18 cellular contexts compared by ENCODE assay signal in genomic region chr16:53492499-53492898, GRCh38. TPM values are rescaled to one million over a fixed set of nuclear protein-coding genes. Genes with fewer than 3 reads are reported as not detected.
DNase-seq lines count a peak whose midpoint lies in the region; ATAC-seq, FAIRE-seq and TF ChIP-seq lines count a peak whose summit lies in the region.
"Had no signal": no experiment of that assay in that cellular context is flagged by ENCODE, and none has a peak within 500 bp of the region (broad histone marks: within the 10 kb centered on the region; RNA-seq: fewer than 3 reads in every experiment).

No MANE protein-coding gene starts in this region.

- TF ChIP-seq POLR2A in HepG2 (IDR thresholded peaks at IDR 0.05; ENCODE audit: insufficient read depth in 1 of 2, low read depth in 2 of 2, low read length in 2 of 2), result no peak
- TF ChIP-seq POLR2A in right lobe of liver (IDR thresholded peaks at IDR 0.05), result no peak
- TF ChIP-seq POLR2A in K562 (conservative IDR thresholded peaks at IDR 0.05), result no peak
- no peak for TF ChIP-seq POLR2A in upper lobe of left lung (IDR thresholded peaks at IDR 0.05)
- no peak for TF ChIP-seq POLR2A in tibial nerve (IDR thresholded peaks at IDR 0.05)

- BruUV-seq in HepG2 (replicated peaks; lab: Mats Ljungman, UMichigan), result no TSS peak
- BruUV-seq in K562 (replicated peaks; lab: Mats Ljungman, UMichigan), result no TSS peak

- POLR2A ChIA-PET in activated CD4-positive, alpha-beta T cell treated with anti-CD3 and anti-CD28 coated beads for 36 hours (lab: Charles Lee), result no interaction called here
- POLR2A ChIA-PET in HepG2 (lab: Yijun Ruan, JAX), result no interaction called here
- POLR2A ChIA-PET in K562 (lab: Yijun Ruan, JAX), result no interaction called here

- H3K27ac ChIP-seq in HepG2 (ENCODE audit: extremely low read length, insufficient read depth, low read length) (no peak overlapping the region), right lobe of liver (no peak overlapping the region), K562 (ENCODE audit: extremely low read depth, low read depth, low read length) (no peak overlapping the region), upper lobe of left lung (no peak overlapping the region), tibial nerve (no peak overlapping the region)
- H3K27ac ChIP-seq: 22Rv1, BLaER1, RWPE1 had no signal

- H3K36me3 Mint-ChIP-seq in activated CD4-positive, alpha-beta T cell treated with anti-CD3 and anti-CD28 coated beads for 36 hours (ENCODE audit: low read depth), result peaks cover 59% of the 10 kb centered on the region

- CTCF ChIA-PET in activated CD4-positive, alpha-beta T cell treated with anti-CD3 and anti-CD28 coated beads for 36 hours (lab: Charles Lee), result no interaction called here
- CTCF ChIA-PET in HepG2 (lab: Yijun Ruan, JAX; ENCODE audit: low intra/inter-chr PET ratio, low total read pairs) (no interaction called here), K562 (lab: Yijun Ruan, JAX; ENCODE audit: low intra/inter-chr PET ratio) (no interaction called here)

- no peak for DNase-seq in activated CD4-positive, alpha-beta T cell treated with anti-CD3 and anti-CD28 coated beads for 36 hours
- DNase-seq in activated CD4-positive, alpha-beta T cell treated with anti-CD3 and anti-CD28 coated beads, Interleukin-2, amount 50 U/mL, for 48 hours, result no peak
- DNase-seq in HepG2 (ENCODE audit: low spot score), result no peak
- no peak for DNase-seq in right lobe of liver
- DNase-seq in K562 (ENCODE audit: extremely low read depth in 1 of 4, low spot score in 3 of 4), result no peak
- no peak for DNase-seq in upper lobe of left lung
- DNase-seq in tibial nerve (ENCODE audit: low spot score in 2 of 2), result no peak
- DNase-seq in kidney tubule cell (ENCODE audit: low spot score), result no peak
- DNase-seq: Karpas-422, MM.1S, NCI-H1105, NCI-H187, NCI-H446 had no signal

- H3K4me1 ChIP-seq in HepG2 (ENCODE audit: insufficient read depth, low read length), result no peaks in the 10 kb centered on the region
- H3K4me1 ChIP-seq in right lobe of liver, result no peaks in the 10 kb centered on the region
- no peaks in the 10 kb centered on the region; a peak in 1 of 5 replicates for H3K4me1 ChIP-seq in K562 (replicated peaks in 1 of 2; ENCODE audit: control insufficient read depth in 2 of 2, insufficient read depth in 2 of 2, low read length in 2 of 2)
- H3K4me1 ChIP-seq in upper lobe of left lung, result no peaks in the 10 kb centered on the region
- H3K4me1 ChIP-seq in tibial nerve, result no peaks in the 10 kb centered on the region
- H3K4me1 ChIP-seq: BLaER1, HAP-1 had no signal

- H3K79me2 ChIP-seq in HepG2 (ENCODE audit: insufficient read depth, low read length), result no peaks in the 10 kb centered on the region
- no peaks in the 10 kb centered on the region for H3K79me2 ChIP-seq in K562 (ENCODE audit: control insufficient read depth, insufficient read depth, low read length)

- no peaks in the 10 kb centered on the region for H3K27me3 Mint-ChIP-seq in activated CD4-positive, alpha-beta T cell treated with anti-CD3 and anti-CD28 coated beads for 36 hours

- H3K27me3 ChIP-seq in HepG2 (ENCODE audit: control insufficient read depth in 1 of 2, insufficient read depth in 2 of 2, low read length in 2 of 2), result no peaks in the 10 kb centered on the region
- no peaks in the 10 kb centered on the region for H3K27me3 ChIP-seq in right lobe of liver
- H3K27me3 ChIP-seq in K562 (ENCODE audit: control insufficient read depth in 2 of 2, insufficient read depth in 2 of 2, low read length in 2 of 2), result no peaks in the 10 kb centered on the region
- no peaks in the 10 kb centered on the region for H3K27me3 ChIP-seq in upper lobe of left lung
- H3K27me3 ChIP-seq in tibial nerve, result no peaks in the 10 kb centered on the region
- H3K27me3 ChIP-seq: BLaER1 had no signal

- no peaks in the 10 kb centered on the region for H3K9me3 ChIP-seq in HepG2 (ENCODE audit: low read length)
- H3K9me3 ChIP-seq in right lobe of liver, result no peaks in the 10 kb centered on the region
- no peaks in the 10 kb centered on the region for H3K9me3 ChIP-seq in K562 (replicated peaks; ENCODE audit: control insufficient read depth, insufficient read depth, low read depth, low read length)
- no peaks in the 10 kb centered on the region for H3K9me3 ChIP-seq in upper lobe of left lung
- H3K9me3 ChIP-seq in tibial nerve, result no peaks in the 10 kb centered on the region
- H3K9me3 ChIP-seq: BLaER1, HAP-1 had no signal

- in situ Hi-C loops in HepG2 (cut with HindIII; ENCODE audit: extremely low pct_ligation_motif_present, low pct_unique_long_range_greater_than_20kb) (no loop called here), K562 (cut with MboI) (no loop called here)

- H3K36me3 ChIP-seq in HepG2 (replicated peaks in 1 of 2; ENCODE audit: control insufficient read depth in 1 of 2, insufficient read depth in 2 of 2, low read length in 2 of 2), result peaks cover 28 to 62% of the 10 kb centered on the region in 2 experiments
- peaks cover 0 to 90% (median 37%) of the 10 kb centered on the region in 4 donors for H3K36me3 ChIP-seq in right lobe of liver
- peaks cover 54% of the 10 kb centered on the region; the same call in 2 of the 3 replicates for H3K36me3 ChIP-seq in K562 (ENCODE audit: control insufficient read depth, insufficient read depth, low read length)
- peaks cover 49 to 98% (median 67%) of the 10 kb centered on the region in 4 donors for H3K36me3 ChIP-seq in upper lobe of left lung
- peaks cover 0 to 90% (median 21%) of the 10 kb centered on the region in 3 donors for H3K36me3 ChIP-seq in tibial nerve

- no peaks in the 10 kb centered on the region for H4K20me1 ChIP-seq in HepG2 (ENCODE audit: insufficient read depth, low read length)
- H4K20me1 ChIP-seq in K562 (replicated peaks; ENCODE audit: control insufficient read depth, insufficient read depth, low read length), result no peaks in the 10 kb centered on the region

- FAIRE-seq in HepG2 (lab: Jason Lieb, UNC), result no peak
- no peak for FAIRE-seq in K562 (lab: Jason Lieb, UNC)
- FAIRE-seq: GM12878 had no signal

- no peak for ATAC-seq in activated CD4-positive, alpha-beta T cell treated with anti-CD3 and anti-CD28 coated beads for 36 hours
- no peak for ATAC-seq in HepG2
- no peak for ATAC-seq in right lobe of liver
- ATAC-seq in K562, result no peak
- ATAC-seq in upper lobe of left lung (ENCODE audit: low FRiP score in 2 of 2), result no peak
- ATAC-seq: GM12878 had no signal

- H3K4me3 Mint-ChIP-seq in activated CD4-positive, alpha-beta T cell treated with anti-CD3 and anti-CD28 coated beads for 36 hours, result no peak overlapping the region

- peak overlapping the region; percentile 70 for H3K27ac Mint-ChIP-seq in activated CD4-positive, alpha-beta T cell treated with anti-CD3 and anti-CD28 coated beads for 36 hours

- H2AFZ ChIP-seq in HepG2 (ENCODE audit: low read length) (no peak overlapping the region), K562 (ENCODE audit: low read depth, low read length) (no peak overlapping the region)

- H3K9me3 Mint-ChIP-seq in activated CD4-positive, alpha-beta T cell treated with anti-CD3 and anti-CD28 coated beads for 36 hours (ENCODE audit: low read depth), result no peaks in the 10 kb centered on the region

- no peaks in the 10 kb centered on the region for H3K9me1 ChIP-seq in K562 (ENCODE audit: control insufficient read depth, insufficient read depth, low read length)

- H3K4me2 ChIP-seq in HepG2 (ENCODE audit: low read depth, low read length) (no peak overlapping the region), K562 (ENCODE audit: insufficient read depth, low read length) (no peak overlapping the region)
- H3K4me2 ChIP-seq: BLaER1 had no signal

- H3K4me1 Mint-ChIP-seq in activated CD4-positive, alpha-beta T cell treated with anti-CD3 and anti-CD28 coated beads for 36 hours, result peaks cover 34% of the 10 kb centered on the region

- TF ChIP-seq CTCF in HepG2 (CRISPR knock-in tag; IDR thresholded peaks at IDR 0.05), result no peak
- no peak for TF ChIP-seq CTCF in right lobe of liver (IDR thresholded peaks at IDR 0.05)
- no peak for TF ChIP-seq CTCF in K562 (IDR thresholded peaks at IDR 0.05 in 2 of 3, conservative IDR thresholded peaks at IDR 0.05 in 1 of 3; ENCODE audit: insufficient read depth in 2 of 3, low read depth in 1 of 3, low read length in 3 of 3)
- TF ChIP-seq CTCF in upper lobe of left lung (IDR thresholded peaks at IDR 0.05), result no peak
- TF ChIP-seq CTCF in tibial nerve (IDR thresholded peaks at IDR 0.05), result no peak

- WGBS in HepG2 (ENCODE audit: low lambda C conversion rate), result 100% methylated on average over 1 of the region's 1 CpG
- 100% methylated on average over 1 of the region's 1 CpG for WGBS in right lobe of liver (ENCODE audit: insufficient coverage, low coverage, low lambda C conversion rate, missing lambda C conversion rate)
- 95% methylated on average over 1 of the region's 1 CpG for WGBS in K562 (ENCODE audit: insufficient coverage, low coverage, missing lambda C conversion rate)
- 96 to 97% methylated on average over 1 of the region's 1 CpG for WGBS in upper lobe of left lung, 2 donors
- WGBS in tibial nerve, 2 donors, result 79 to 85% methylated on average over 1 of the region's 1 CpG

- H3K9ac ChIP-seq in HepG2 (ENCODE audit: insufficient read depth, low read depth, low read length), result no peak overlapping the region
- H3K9ac ChIP-seq in K562 (ENCODE audit: insufficient read depth in 1 of 2, low read depth in 2 of 2, low read length in 2 of 2), result no peak overlapping the region
- H3K9ac ChIP-seq: BLaER1 had no signal

- H3K4me3 ChIP-seq in HepG2 (replicated peaks in 1 of 3; ENCODE audit: insufficient read depth in 1 of 3, low read depth in 2 of 3, low read length in 3 of 3) (no peak overlapping the region), right lobe of liver (no peak overlapping the region), K562 (no peak overlapping the region), upper lobe of left lung (no peak overlapping the region), tibial nerve (no peak overlapping the region)
- H3K4me3 ChIP-seq: BLaER1, GM12878, HAP-1 had no signal

- TF ChIP-seq RAD21 in HepG2 (CRISPR knock-in tag; IDR thresholded peaks at IDR 0.05), result no peak
- TF ChIP-seq RAD21 in K562 (CRISPR knock-in tag; conservative IDR thresholded peaks at IDR 0.05 in 1 of 2, IDR thresholded peaks at IDR 0.05 in 1 of 2), result no peak

- intact Hi-C loops in activated CD4-positive, alpha-beta T cell treated with anti-CD3 and anti-CD28 coated beads for 36 hours (cut with DNase I, micrococcal nuclease), result no loop called here
- intact Hi-C loops in HepG2 (cut with micrococcal nuclease; ENCODE audit: unreplicated experiment) (no loop called here), right lobe of liver (cut with DNase I) (no loop called here), K562 (cut with micrococcal nuclease) (no loop called here)

- TF ChIP-seq EP300 in HepG2 (IDR thresholded peaks at IDR 0.05; ENCODE audit: low read depth in 2 of 2, low read length in 2 of 2) (no peak), HepG2 (CRISPR knock-in tag; IDR thresholded peaks at IDR 0.05; ENCODE audit: borderline replicate concordance) (no peak), K562 (IDR thresholded peaks at IDR 0.05; ENCODE audit: low read length) (no peak), upper lobe of left lung (IDR thresholded peaks at IDR 0.05) (no peak), tibial nerve (IDR thresholded peaks at IDR 0.05) (no peak)

RNA-seq across cellular contexts. Expression of gene AKTIP, which starts 10.5 kb away (rescaled TPM):
- total RNA-seq in activated CD4-positive, alpha-beta T cell treated with anti-CD3 and anti-CD28 coated beads for 36 hours, result 10 to 100 TPM; 22.7 to 25.9 TPM
- total RNA-seq in HepG2 (2016; rRNA removed; fragmentation: Illumina TruSeq; extraction: Trizol) (28.8 and 30.1 TPM in 2 replicates), right lobe of liver (10 to 100 TPM; 23.3 to 42.4 (median 26.5) TPM), K562 (2014; rRNA removed) (3.0 and 4.3 TPM in 2 replicates), K562 (2014; rRNA removed; fragmentation: Illumina TruSeq; extraction: Trizol) (4.7 and 7.0 TPM in 2 replicates), K562 (2015; rRNA removed; fragmentation: Illumina TruSeq; extraction: Trizol) (3.4 and 4.3 TPM in 2 replicates), K562 (2021) (4.4 and 4.8 TPM in 2 replicates), upper lobe of left lung (10 to 100 TPM; 35.6 to 61.3 (median 47.0) TPM), tibial nerve (10 to 100 TPM; 33.3 to 48.5 (median 39.8) TPM)
- total RNA-seq in HepG2 (2016; cell fraction: cytosol; rRNA removed; fragmentation: Illumina TruSeq; extraction: Trizol; ENCODE audit: low read depth), result 18.8 and 20.7 TPM in 2 replicates
- total RNA-seq in HepG2 (2016; cell fraction: insoluble cytoplasmic fraction; rRNA removed; fragmentation: Illumina TruSeq; extraction: Trizol), result 24.2 and 33.8 TPM in 2 replicates
- 35.6 and 35.7 TPM in 2 replicates for total RNA-seq in HepG2 (2016; cell fraction: membrane; rRNA removed; fragmentation: Illumina TruSeq; extraction: Trizol)
- total RNA-seq in HepG2 (2016; cell fraction: nucleus; rRNA removed; fragmentation: Illumina TruSeq; extraction: Trizol), result 28.0 and 29.0 TPM in 2 replicates
- polyA plus RNA-seq in HepG2 (2011; rRNA removed) (45.6 and 49.0 TPM in 2 replicates), K562 (2011; rRNA removed) (10.7 and 11.4 TPM in 2 replicates), K562 (2014; fragmentation: Illumina TruSeq; extraction: Trizol) (5.3 and 6.4 TPM in 2 replicates), K562 (2014; fragmentation: Nextera tagmentation; extraction: Ambion mirVana) (1 to 10 TPM; 4.1 to 6.0 TPM), K562 (2014; rRNA removed) (3.2 and 6.6 TPM in 2 replicates)
- polyA plus RNA-seq in HepG2 (2011; cell fraction: cytosol; rRNA removed), result 19.8 and 29.5 TPM in 2 replicates
- 68.8 and 72.6 TPM in 2 replicates for polyA plus RNA-seq in HepG2 (2011; cell fraction: nucleus; rRNA removed)
- 28.1 and 33.7 TPM in 2 replicates for polyA plus RNA-seq in HepG2 (2012)
- 22.4 and 30.5 TPM in 2 replicates for polyA plus RNA-seq in HepG2 (2016; cell fraction: cytosol; fragmentation: Illumina TruSeq; extraction: Trizol; ENCODE audit: low read depth)
- polyA plus RNA-seq in HepG2 (2016; cell fraction: insoluble cytoplasmic fraction; fragmentation: Illumina TruSeq; extraction: Trizol; ENCODE audit: low read depth), result 30.0 and 31.0 TPM in 2 replicates
- 35.3 and 37.7 TPM in 2 replicates for polyA plus RNA-seq in HepG2 (2016; cell fraction: membrane; fragmentation: Illumina TruSeq; extraction: Trizol; ENCODE audit: low read depth)
- 58.4 and 63.0 TPM in 2 replicates for polyA plus RNA-seq in HepG2 (2016; cell fraction: nucleus; fragmentation: Illumina TruSeq; extraction: Trizol; ENCODE audit: insufficient read depth, low read depth)
- polyA minus RNA-seq in HepG2 (2011; rRNA and poly(A)+ RNA removed; ENCODE audit: low replicate concordance), result 19.4 and 24.5 TPM in 2 replicates
- 15.7 and 17.4 TPM in 2 replicates for polyA minus RNA-seq in HepG2 (2011; cell fraction: cytosol; rRNA and poly(A)+ RNA removed)
- polyA minus RNA-seq in HepG2 (2011; cell fraction: nucleus; rRNA and poly(A)+ RNA removed), result 43.4 and 69.0 TPM in 2 replicates
- 19.7 and 21.6 TPM in 2 replicates for total RNA-seq in K562 (2011; cell fraction: chromatin; rRNA removed; ENCODE audit: low replicate concordance)
- total RNA-seq in K562 (2011; cell fraction: nucleolus; rRNA removed), result 11.4 and 13.8 TPM in 2 replicates
- total RNA-seq in K562 (2011; cell fraction: nucleoplasm; rRNA removed), result 17.3 and 19.6 TPM in 2 replicates
- polyA plus RNA-seq in K562 (2011; cell fraction: cytosol; rRNA removed), result 2.7 and 7.8 TPM in 2 replicates
- 11.6 and 21.6 TPM in 2 replicates for polyA plus RNA-seq in K562 (2011; cell fraction: nucleus; rRNA removed)
- polyA plus RNA-seq in K562 (2012), result 4.4 and 6.9 TPM in 2 replicates
- 8.6 and 11.5 TPM in 2 replicates for polyA minus RNA-seq in K562 (2011; rRNA and poly(A)+ RNA removed)
- polyA minus RNA-seq in K562 (2011; cell fraction: cytosol; rRNA and poly(A)+ RNA removed), result 2.6 and 4.7 TPM in 2 replicates
- 5.0 and 8.0 TPM in 2 replicates for polyA minus RNA-seq in K562 (2011; cell fraction: nucleus; rRNA and poly(A)+ RNA removed)

RNA-seq across cellular contexts. Expression of gene RBL2, which starts 58.2 kb away (rescaled TPM):
- 10 to 100 TPM; 65.6 to 67.6 TPM for total RNA-seq in activated CD4-positive, alpha-beta T cell treated with anti-CD3 and anti-CD28 coated beads for 36 hours
- 35.3 and 41.2 TPM in 2 replicates for total RNA-seq in HepG2 (2016; rRNA removed; fragmentation: Illumina TruSeq; extraction: Trizol)
- 15.8 and 17.4 TPM in 2 replicates for total RNA-seq in HepG2 (2016; cell fraction: cytosol; rRNA removed; fragmentation: Illumina TruSeq; extraction: Trizol; ENCODE audit: low read depth)
- 35.0 and 41.3 TPM in 2 replicates for total RNA-seq in HepG2 (2016; cell fraction: insoluble cytoplasmic fraction; rRNA removed; fragmentation: Illumina TruSeq; extraction: Trizol)
- 24.6 and 30.8 TPM in 2 replicates for total RNA-seq in HepG2 (2016; cell fraction: membrane; rRNA removed; fragmentation: Illumina TruSeq; extraction: Trizol)
- 63.6 and 68.6 TPM in 2 replicates for total RNA-seq in HepG2 (2016; cell fraction: nucleus; rRNA removed; fragmentation: Illumina TruSeq; extraction: Trizol)
- 58.6 and 60.9 TPM in 2 replicates for polyA plus RNA-seq in HepG2 (2011; rRNA removed)
- polyA plus RNA-seq in HepG2 (2011; cell fraction: cytosol; rRNA removed), result 19.8 and 24.5 TPM in 2 replicates
- polyA plus RNA-seq in HepG2 (2011; cell fraction: nucleus; rRNA removed), result 142 and 145 TPM in 2 replicates
- polyA plus RNA-seq in HepG2 (2012), result 30.2 and 36.7 TPM in 2 replicates
- polyA plus RNA-seq in HepG2 (2016; cell fraction: cytosol; fragmentation: Illumina TruSeq; extraction: Trizol; ENCODE audit: low read depth), result 1.3 TPM in 2 replicates
- polyA plus RNA-seq in HepG2 (2016; cell fraction: insoluble cytoplasmic fraction; fragmentation: Illumina TruSeq; extraction: Trizol; ENCODE audit: low read depth), result 28.7 and 29.8 TPM in 2 replicates
- polyA plus RNA-seq in HepG2 (2016; cell fraction: membrane; fragmentation: Illumina TruSeq; extraction: Trizol; ENCODE audit: low read depth), result 6.9 and 7.0 TPM in 2 replicates
- 82.3 and 82.9 TPM in 2 replicates for polyA plus RNA-seq in HepG2 (2016; cell fraction: nucleus; fragmentation: Illumina TruSeq; extraction: Trizol; ENCODE audit: insufficient read depth, low read depth)
- polyA minus RNA-seq in HepG2 (2011; rRNA and poly(A)+ RNA removed; ENCODE audit: low replicate concordance), result 43.8 and 49.7 TPM in 2 replicates
- polyA minus RNA-seq in HepG2 (2011; cell fraction: cytosol; rRNA and poly(A)+ RNA removed), result 26.5 and 29.1 TPM in 2 replicates
- 122 and 132 TPM in 2 replicates for polyA minus RNA-seq in HepG2 (2011; cell fraction: nucleus; rRNA and poly(A)+ RNA removed)
- total RNA-seq in right lobe of liver, result 10 to 100 TPM; 26.3 to 63.1 (median 38.8) TPM
- total RNA-seq in K562 (2011; cell fraction: chromatin; rRNA removed; ENCODE audit: low replicate concordance), result 94.2 and 230 TPM in 2 replicates
- 51.7 and 57.8 TPM in 2 replicates for total RNA-seq in K562 (2011; cell fraction: nucleolus; rRNA removed)
- total RNA-seq in K562 (2011; cell fraction: nucleoplasm; rRNA removed), result 92.6 and 110 TPM in 2 replicates
- 20.3 and 23.6 TPM in 2 replicates for total RNA-seq in K562 (2014; rRNA removed)
- 29.3 and 33.9 TPM in 2 replicates for total RNA-seq in K562 (2014; rRNA removed; fragmentation: Illumina TruSeq; extraction: Trizol)
- 25.9 and 28.5 TPM in 2 replicates for total RNA-seq in K562 (2015; rRNA removed; fragmentation: Illumina TruSeq; extraction: Trizol)
- 26.8 and 28.5 TPM in 2 replicates for total RNA-seq in K562 (2021)
- polyA plus RNA-seq in K562 (2011; rRNA removed), result 76.3 and 85.8 TPM in 2 replicates
- 18.2 and 30.4 TPM in 2 replicates for polyA plus RNA-seq in K562 (2011; cell fraction: cytosol; rRNA removed)
- 227 and 343 TPM in 2 replicates for polyA plus RNA-seq in K562 (2011; cell fraction: nucleus; rRNA removed)
- polyA plus RNA-seq in K562 (2012), result 17.4 and 33.3 TPM in 2 replicates
- 32.1 and 36.7 TPM in 2 replicates for polyA plus RNA-seq in K562 (2014; fragmentation: Illumina TruSeq; extraction: Trizol)
- polyA plus RNA-seq in K562 (2014; fragmentation: Nextera tagmentation; extraction: Ambion mirVana), result 1 to 10 TPM; 7.8 to 9.0 TPM
- 31.2 and 38.2 TPM in 2 replicates for polyA plus RNA-seq in K562 (2014; rRNA removed)
- polyA minus RNA-seq in K562 (2011; rRNA and poly(A)+ RNA removed), result 43.8 and 51.9 TPM in 2 replicates
- polyA minus RNA-seq in K562 (2011; cell fraction: cytosol; rRNA and poly(A)+ RNA removed), result 15.2 and 16.0 TPM in 2 replicates
- 55.3 and 118 TPM in 2 replicates for polyA minus RNA-seq in K562 (2011; cell fraction: nucleus; rRNA and poly(A)+ RNA removed)
- total RNA-seq in upper lobe of left lung, result 100 to 1,000 TPM in 2 of 6 donors, 10 to 100 TPM in 4; 69.2 to 164 (median 84.9) TPM
- 100 to 1,000 TPM in 3 of 4 donors, 10 to 100 TPM in 1; 98.1 to 139 (median 127) TPM for total RNA-seq in tibial nerve
